Comparison of ENCODE assay signal across 21 cellular contexts in genomic region chr7:55155351-55156117, GRCh38.
"Had no signal": no experiment of that assay in that cellular context is flagged by ENCODE, and none has a peak within 500 bp of the region (broad histone marks: within the 10 kb centered on the region; RNA-seq: fewer than 3 reads in every experiment).

No MANE protein-coding gene starts in this region.

- H3K9me3 ChIP-seq: ascending aorta, colonic mucosa, heart right ventricle, prostate gland, right lobe of liver, spleen, tibial nerve had no signal

- H3K4me1 Mint-ChIP-seq: memory B cell; natural killer cell; stimulated activated naive B cell treated with anti-CD40 and anti-IgM and Interleukin-4, amounts not matched to agents 10 μg/mL and 1 μg/mL and 100 μg/mL, for 72 hours had no signal

- ATAC-seq: activated CD8-positive, alpha-beta T cell treated with anti-CD3 and anti-CD28 coated beads, Interleukin-2, amount 10 ng/mL, durations not matched to agents 7 days and 5 days; left lobe of liver; natural killer cell; stimulated activated naive B cell treated with anti-CD40 and anti-IgM and Interleukin-4, amounts not matched to agents 10 μg/mL and 1 μg/mL and 100 μg/mL, for 72 hours; WTC11 had no signal

- H3K4me3 ChIP-seq: ascending aorta, cardiac muscle cell, colonic mucosa, heart right ventricle, prostate gland, right lobe of liver, spleen, tibial nerve had no signal

- H3K27ac Mint-ChIP-seq: activated CD8-positive, alpha-beta T cell treated with anti-CD3 and anti-CD28 coated beads, Interleukin-2, amount 10 ng/mL, durations not matched to agents 7 days and 5 days; activated T-helper 1 cell treated with anti-CD3 and anti-CD28 coated beads, Interleukin-12 subunit alpha, Interleukin-12 subunit beta, Interleukin-2, Interleukin-4 antibody, amounts not matched to agents 30 ng/mL and 10 ng/mL and 1 ng/mL, durations not matched to agents 14 hours and 24 hours and 36 hours; memory B cell; natural killer cell; stimulated activated naive B cell treated with anti-CD40 and anti-IgM and Interleukin-4, amounts not matched to agents 10 μg/mL and 1 μg/mL and 100 μg/mL, for 72 hours had no signal

- H3K9me3 Mint-ChIP-seq: activated T-helper 1 cell treated with anti-CD3 and anti-CD28 coated beads, Interleukin-12 subunit alpha, Interleukin-12 subunit beta, Interleukin-2, Interleukin-4 antibody, amounts not matched to agents 30 ng/mL and 10 ng/mL and 1 ng/mL, durations not matched to agents 14 hours and 24 hours and 36 hours; memory B cell; natural killer cell; stimulated activated naive B cell treated with anti-CD40 and anti-IgM and Interleukin-4, amounts not matched to agents 10 μg/mL and 1 μg/mL and 100 μg/mL, for 72 hours; WTC11 had no signal

- H3K27ac ChIP-seq: ascending aorta, cardiac muscle cell, colonic mucosa, prostate gland, right lobe of liver, spleen had no signal

- H3K36me3 Mint-ChIP-seq: memory B cell; natural killer cell; stimulated activated naive B cell treated with anti-CD40 and anti-IgM and Interleukin-4, amounts not matched to agents 10 μg/mL and 1 μg/mL and 100 μg/mL, for 72 hours; WTC11 had no signal

- H3K36me3 ChIP-seq: cardiac muscle cell had no signal

- H3K4me1 ChIP-seq: ascending aorta, colonic mucosa, prostate gland, right lobe of liver, spleen had no signal

- DNase-seq: activated CD4-positive, alpha-beta T cell treated with anti-CD3 and anti-CD28 coated beads for 48 hours; activated CD8-positive, alpha-beta memory T cell treated with anti-CD3 and anti-CD28 coated beads, Interleukin-2, amount 50 U/mL, for 48 hours; activated CD8-positive, alpha-beta T cell treated with anti-CD3 and anti-CD28 coated beads, Interleukin-2, amount 10 ng/mL, durations not matched to agents 7 days and 5 days; activated naive CD4-positive, alpha-beta T cell; colonic mucosa; foreskin melanocyte; heart right ventricle; natural killer cell; occipital lobe; right lobe of liver; spleen; stimulated activated CD4-positive, alpha-beta T cell treated with anti-CD3 and anti-CD28 coated beads, Interleukin-1b, Interleukin-23, amount 100 ng/mL, for 48 hours; stimulated activated naive B cell treated with anti-CD40 and anti-IgM and Interleukin-4, amounts not matched to agents 10 μg/mL and 1 μg/mL and 100 μg/mL, for 72 hours had no signal

- H3K27me3 ChIP-seq: ascending aorta, cardiac muscle cell, colonic mucosa, heart right ventricle, right lobe of liver, spleen, tibial nerve had no signal

- H3K4me3 Mint-ChIP-seq: activated CD8-positive, alpha-beta T cell treated with anti-CD3 and anti-CD28 coated beads, Interleukin-2, amount 10 ng/mL, durations not matched to agents 7 days and 5 days; activated T-helper 1 cell treated with anti-CD3 and anti-CD28 coated beads, Interleukin-12 subunit alpha, Interleukin-12 subunit beta, Interleukin-2, Interleukin-4 antibody, amounts not matched to agents 30 ng/mL and 10 ng/mL and 1 ng/mL, durations not matched to agents 14 hours and 24 hours and 36 hours; memory B cell; natural killer cell; stimulated activated naive B cell treated with anti-CD40 and anti-IgM and Interleukin-4, amounts not matched to agents 10 μg/mL and 1 μg/mL and 100 μg/mL, for 72 hours; WTC11 had no signal
